ENCODE assay signal across 16 cellular contexts in genomic region chr2:120977582-120978358, GRCh38.
DNase-seq lines count a peak whose midpoint lies in the region; ATAC-seq, FAIRE-seq and TF ChIP-seq lines count a peak whose summit lies in the region.
"Had no signal": no experiment of that assay in that cellular context is flagged by ENCODE, and none has a peak within 500 bp of the region (broad histone marks: within the 10 kb centered on the region; RNA-seq: fewer than 3 reads in every experiment).

No MANE protein-coding gene starts in this region.

- H3K4me2 ChIP-seq in mesenchymal stem cell (ENCODE audit: low read length, poor library complexity, severe bottlenecking), result no peak overlapping the region

- ATAC-seq in Right ventricle myocardium superior (ENCODE audit: poor library complexity) (no peak), aorta (ENCODE audit: low FRiP score) (no peak), upper lobe of right lung (no peak), HG03342 (IDR thresholded peaks at IDR 0.05; ENCODE audit: unreplicated experiment) (no peak)
- ATAC-seq: GM12878 had no signal

- H3K4me3 ChIP-seq in right atrium auricular region, result no peak overlapping the region
- H3K4me3 ChIP-seq in mesenchymal stem cell (ENCODE audit: insufficient read depth in 1 of 2, low read depth in 1 of 2, low read length in 2 of 2), result no peak overlapping the region
- H3K4me3 ChIP-seq in aorta (ENCODE audit: low read length in 2 of 2), result no peak overlapping the region
- H3K4me3 ChIP-seq in upper lobe of right lung, result no peak overlapping the region
- H3K4me3 ChIP-seq: GM12878 had no signal

- H3K27ac Mint-ChIP-seq in chondrocyte (ENCODE audit: unreplicated experiment), result no peak overlapping the region
- H3K27ac Mint-ChIP-seq: B cell; CD4-positive, alpha-beta memory T cell had no signal

- H3K27ac ChIP-seq in right atrium auricular region (no peak overlapping the region), mesenchymal stem cell (ENCODE audit: low read length, poor library complexity, severe bottlenecking) (no peak overlapping the region), aorta (ENCODE audit: low read depth in 1 of 2, low read length in 2 of 2) (no peak overlapping the region), upper lobe of right lung (no peak overlapping the region)
- H3K27ac ChIP-seq: HL-60 had no signal

- no peak overlapping the region for H4K91ac ChIP-seq in mesenchymal stem cell (ENCODE audit: low read length)

- intact Hi-C loops in Right ventricle myocardium superior (cut with DNase I) (no loop called here), aorta (cut with DNase I) (no loop called here), upper lobe of right lung (cut with DNase I) (no loop called here)

- no peaks in the 10 kb centered on the region for H3K79me1 ChIP-seq in mesenchymal stem cell (replicated peaks; ENCODE audit: low read length, poor library complexity, severe bottlenecking)

- TF ChIP-seq CTCF in right atrium auricular region (IDR thresholded peaks at IDR 0.05), result no peak
- no peak for TF ChIP-seq CTCF in chondrocyte (IDR thresholded peaks at IDR 0.05)
- no peak for TF ChIP-seq CTCF in upper lobe of right lung (IDR thresholded peaks at IDR 0.05)

- H3K27me3 ChIP-seq in right atrium auricular region, result no peaks in the 10 kb centered on the region
- H3K27me3 ChIP-seq in mesenchymal stem cell (ENCODE audit: control insufficient read depth in 1 of 2, insufficient read depth in 1 of 2, low read length in 2 of 2), result no peaks in the 10 kb centered on the region
- no peaks in the 10 kb centered on the region for H3K27me3 ChIP-seq in aorta (ENCODE audit: control insufficient read depth in 1 of 2, insufficient read depth in 2 of 2, low read length in 1 of 2)
- no peaks in the 10 kb centered on the region for H3K27me3 ChIP-seq in upper lobe of right lung

- H3K9me3 Mint-ChIP-seq in chondrocyte (ENCODE audit: low read depth), result no peaks in the 10 kb centered on the region

- no peak overlapping the region for H3K14ac ChIP-seq in mesenchymal stem cell (ENCODE audit: low read length in 2 of 2)

- H4K8ac ChIP-seq in mesenchymal stem cell (ENCODE audit: low read length), result no peak overlapping the region

- no peak overlapping the region for H2BK120ac ChIP-seq in mesenchymal stem cell (ENCODE audit: low read depth, low read length)

- no peak for TF ChIP-seq POLR2A in H54 (IDR thresholded peaks at IDR 0.05; ENCODE audit: low read depth, low read length)

- H3K36me3 ChIP-seq in right atrium auricular region (no peaks in the 10 kb centered on the region), mesenchymal stem cell (ENCODE audit: control insufficient read depth in 1 of 2, insufficient read depth in 2 of 2, low read depth in 1 of 2, low read length in 2 of 2) (peaks cover 41 to 54% of the 10 kb centered on the region in 2 experiments), aorta (ENCODE audit: control insufficient read depth in 1 of 2, insufficient read depth in 2 of 2, low read length in 1 of 2) (peaks cover 0 to 2% of the 10 kb centered on the region in 2 donors), upper lobe of right lung (no peaks in the 10 kb centered on the region)

- no peak overlapping the region for H3K9ac ChIP-seq in mesenchymal stem cell (ENCODE audit: low read length)

- no peak overlapping the region for H3K23ac ChIP-seq in mesenchymal stem cell (ENCODE audit: low read length in 2 of 2)

- H2AK5ac ChIP-seq in mesenchymal stem cell (ENCODE audit: low read length, severe bottlenecking), result no peak overlapping the region

- no peaks in the 10 kb centered on the region for H3K4me1 ChIP-seq in right atrium auricular region
- H3K4me1 ChIP-seq in mesenchymal stem cell (ENCODE audit: control insufficient read depth, insufficient read depth, low read depth, low read length), result peaks cover 14% of the 10 kb centered on the region
- H3K4me1 ChIP-seq in aorta (ENCODE audit: control insufficient read depth in 1 of 2, insufficient read depth in 2 of 2, low read length in 2 of 2), result no peaks in the 10 kb centered on the region
- H3K4me1 ChIP-seq in upper lobe of right lung, result no peaks in the 10 kb centered on the region

- DNase-seq in Right ventricle myocardium superior (peak; percentile 28), right atrium auricular region (ENCODE audit: low spot score) (no peak), chondrocyte (ENCODE audit: low spot score) (peak; percentile 72), mesenchymal stem cell (no peak), aorta (peak; percentile 27 to 59), upper lobe of right lung (no peak), H54 (ENCODE audit: insufficient read length, low spot score) (no peak)
- DNase-seq: C1 segment of cervical spinal cord; CD4-positive, alpha-beta memory T cell; DMS79; H7 had no signal

- H3K4ac ChIP-seq in mesenchymal stem cell (ENCODE audit: low read depth in 1 of 2, low read length in 2 of 2), result no peak overlapping the region

- no peaks in the 10 kb centered on the region for H3K27me3 Mint-ChIP-seq in chondrocyte (ENCODE audit: low read depth)
- H3K27me3 Mint-ChIP-seq: B cell had no signal

- no peak for FAIRE-seq in H54 (lab: Jason Lieb, UNC)
- FAIRE-seq: GM12878, GM18507 had no signal

- peaks cover 15% of the 10 kb centered on the region for H3K4me1 Mint-ChIP-seq in chondrocyte (ENCODE audit: low read depth)
- H3K4me1 Mint-ChIP-seq: B cell; CD4-positive, alpha-beta memory T cell had no signal

- H2BK12ac ChIP-seq in mesenchymal stem cell (ENCODE audit: low read length in 2 of 2), result no peak overlapping the region

- H2AFZ ChIP-seq in mesenchymal stem cell (ENCODE audit: low read depth, low read length), result no peak overlapping the region

- WGBS in mesenchymal stem cell, result 96% methylated on average over 23 of the region's 25 CpGs
- WGBS in aorta, 2 donors, result 93 to 94% methylated on average over 25 of the region's 25 CpGs

- H3K36me3 Mint-ChIP-seq in chondrocyte (ENCODE audit: low read depth), result peaks cover 41% of the 10 kb centered on the region
- H3K36me3 Mint-ChIP-seq: CD4-positive, alpha-beta memory T cell had no signal

- H3K18ac ChIP-seq in mesenchymal stem cell (ENCODE audit: low read depth in 1 of 2, low read length in 2 of 2), result no peak overlapping the region

- no peaks in the 10 kb centered on the region for H3K9me3 ChIP-seq in right atrium auricular region
- H3K9me3 ChIP-seq in mesenchymal stem cell (ENCODE audit: control insufficient read depth, low read length), result no peaks in the 10 kb centered on the region
- H3K9me3 ChIP-seq in aorta (ENCODE audit: control insufficient read depth, low read length), result no peaks in the 10 kb centered on the region
- no peaks in the 10 kb centered on the region for H3K9me3 ChIP-seq in upper lobe of right lung

- no peak overlapping the region for H3K4me3 Mint-ChIP-seq in chondrocyte (ENCODE audit: unreplicated experiment)
- H3K4me3 Mint-ChIP-seq: B cell; CD4-positive, alpha-beta memory T cell had no signal

- H2BK5ac ChIP-seq in mesenchymal stem cell (ENCODE audit: low read depth, low read length, poor library complexity, severe bottlenecking), result no peak overlapping the region

- H2BK15ac ChIP-seq in mesenchymal stem cell (ENCODE audit: low read depth, poor library complexity, severe bottlenecking), result peak overlapping the region; percentile 7

Comparison
In these comparisons a context has a peak if more than half of its experiments do, and no peak if none do; other contexts are left out.
1. DNase-seq: peak in Right ventricle myocardium superior (single experiment), chondrocyte (single experiment) and aorta (2 of 2); none in right atrium auricular region (single experiment), mesenchymal stem cell (single experiment), upper lobe of right lung (single experiment) and H54 (single experiment).